In genomic region chr16:87388818-87389134, GRCh38 we compare ENCODE assay signal across 1 cellular context.
TF ChIP-seq lines count a peak whose summit lies in the region.

No MANE protein-coding gene starts in this region.

TF ChIP-seq in WTC11, 78 proteins besides CTCF, POLR2A, EP300 and RAD21 (continued from another document):
- TF ChIP-seq, protein P1, sequence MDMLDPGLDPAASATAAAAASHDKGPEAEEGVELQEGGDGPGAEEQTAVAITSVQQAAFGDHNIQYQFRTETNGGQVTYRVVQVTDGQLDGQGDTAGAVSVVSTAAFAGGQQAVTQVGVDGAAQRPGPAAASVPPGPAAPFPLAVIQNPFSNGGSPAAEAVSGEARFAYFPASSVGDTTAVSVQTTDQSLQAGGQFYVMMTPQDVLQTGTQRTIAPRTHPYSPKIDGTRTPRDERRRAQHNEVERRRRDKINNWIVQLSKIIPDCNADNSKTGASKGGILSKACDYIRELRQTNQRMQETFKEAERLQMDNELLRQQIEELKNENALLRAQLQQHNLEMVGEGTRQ (CRISPR knock-in tag; IDR thresholded peaks at IDR 0.05) = no peak
- TF ChIP-seq TEAD1 (CRISPR knock-in tag; IDR thresholded peaks at IDR 0.05) = no peak
- TF ChIP-seq E2F5 (CRISPR knock-in tag; IDR thresholded peaks at IDR 0.05) = no peak
- TF ChIP-seq, protein P2, sequence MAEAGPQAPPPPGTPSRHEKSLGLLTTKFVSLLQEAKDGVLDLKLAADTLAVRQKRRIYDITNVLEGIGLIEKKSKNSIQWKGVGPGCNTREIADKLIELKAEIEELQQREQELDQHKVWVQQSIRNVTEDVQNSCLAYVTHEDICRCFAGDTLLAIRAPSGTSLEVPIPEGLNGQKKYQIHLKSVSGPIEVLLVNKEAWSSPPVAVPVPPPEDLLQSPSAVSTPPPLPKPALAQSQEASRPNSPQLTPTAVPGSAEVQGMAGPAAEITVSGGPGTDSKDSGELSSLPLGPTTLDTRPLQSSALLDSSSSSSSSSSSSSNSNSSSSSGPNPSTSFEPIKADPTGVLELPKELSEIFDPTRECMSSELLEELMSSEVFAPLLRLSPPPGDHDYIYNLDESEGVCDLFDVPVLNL (CRISPR knock-in tag; IDR thresholded peaks at IDR 0.05; ENCODE audit: borderline replicate concordance, low read depth) = no peak
- no peak for TF ChIP-seq USF1 (CRISPR knock-in tag; IDR thresholded peaks at IDR 0.05)
- no peak for TF ChIP-seq FOXP1 (CRISPR knock-in tag; IDR thresholded peaks at IDR 0.05; ENCODE audit: borderline replicate concordance)
